Comparison of ENCODE assay signal across 10 cellular contexts in the genomic region with DNA sequence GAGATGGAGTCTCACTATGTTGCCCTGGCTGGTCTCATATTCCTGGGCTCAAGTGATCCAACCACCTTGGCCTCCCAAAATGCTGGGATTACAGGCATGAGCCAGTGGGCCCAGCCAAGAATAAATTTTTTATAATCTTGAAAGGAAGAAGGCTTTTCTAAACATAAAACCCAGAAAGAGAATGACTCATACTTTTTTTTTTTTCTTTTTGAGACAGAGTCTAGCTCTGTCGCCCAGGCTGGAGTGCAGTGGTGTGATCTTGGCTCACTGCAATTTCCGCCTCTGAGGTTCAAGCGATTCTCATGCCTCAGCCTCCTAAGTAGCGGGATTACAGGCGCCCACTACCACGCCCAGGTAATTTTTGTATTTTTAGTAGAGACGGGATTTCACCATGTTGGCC. TPM values are rescaled to one million over a fixed set of nuclear protein-coding genes. Genes with fewer than 3 reads are reported as not detected.
"Had no signal": no experiment of that assay in that cellular context is flagged by ENCODE, and none has a peak within 500 bp of the region (broad histone marks: within the 10 kb centered on the region; RNA-seq: fewer than 3 reads in every experiment).

No MANE protein-coding gene starts in this region.

RNA-seq across cellular contexts. Expression of gene TAL1, which starts 43.8 kb away (rescaled TPM):
- total RNA-seq: activated CD4-positive, alpha-beta T cell treated with anti-CD3 and anti-CD28 coated beads, Interleukin-2, amount 10 ng/mL, durations not matched to agents 24 days and 14 days; activated CD8-positive, alpha-beta memory T cell treated with anti-CD3 and anti-CD28 coated beads for 36 hours; activated CD8-positive, alpha-beta memory T cell treated with anti-CD3 and anti-CD28 coated beads, Interleukin-2, amount 10 ng/mL, durations not matched to agents 7 days and 5 days; activated CD8-positive, alpha-beta T cell treated with anti-CD3 and anti-CD28 coated beads, Interleukin-2, amount 10 ng/mL, durations not matched to agents 7 days and 5 days; activated naive CD4-positive, alpha-beta T cell treated with anti-CD3 and anti-CD28 coated beads for 36 hours; activated naive CD8-positive, alpha-beta T cell treated with anti-CD3 and anti-CD28 coated beads for 36 hours; activated T-helper 1 cell treated with anti-CD3 and anti-CD28 coated beads, Interleukin-12 subunit alpha, Interleukin-12 subunit beta, Interleukin-2, Interleukin-4 antibody, amounts not matched to agents 30 ng/mL and 10 ng/mL and 1 ng/mL, durations not matched to agents 14 hours and 24 hours and 36 hours; activated T-helper 2 cell treated with anti-CD3 and anti-CD28 coated beads, Interferon-gamma antibody, Interleukin-2, Interleukin-4, amounts not matched to agents 10 μg/mL and 5 μg/mL and 100 μg/mL, durations not matched to agents 14 hours and 24 hours and 36 hours; bronchial epithelial cell; T-helper 1 cell treated with Interleukin-12 subunit alpha and Interleukin-12 subunit beta and Interleukin-4 antibody, amounts not matched to agents 30 ng/mL and 1 ng/mL, for 36 hours had no signal
